ENCODE assay signal across 1 cellular context in the genomic region with DNA sequence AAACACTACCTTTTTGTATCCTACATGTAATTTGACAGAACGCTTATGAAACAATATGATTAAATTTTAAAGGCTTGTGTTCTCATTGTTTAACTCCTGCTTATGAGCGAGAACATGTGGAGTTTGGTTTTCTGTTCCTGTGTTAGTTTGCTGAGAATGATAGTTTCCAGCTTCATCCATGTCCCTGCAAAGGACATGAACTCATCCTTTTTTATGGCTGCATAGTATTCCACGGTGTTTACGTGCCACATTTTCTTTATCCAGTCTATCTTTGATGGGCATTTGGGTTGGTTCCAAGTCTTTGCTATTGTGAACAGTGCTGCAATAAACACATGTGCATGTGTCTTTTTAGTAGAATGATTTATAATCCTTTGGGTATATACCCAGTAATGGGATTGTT. TPM values are rescaled to one million over a fixed set of nuclear protein-coding genes. Genes with fewer than 3 reads are reported as not detected.
"Had no signal": no experiment of that assay in that cellular context is flagged by ENCODE, and none has a peak within 500 bp of the region (broad histone marks: within the 10 kb centered on the region; RNA-seq: fewer than 3 reads in every experiment).

No MANE protein-coding gene starts in this region.

RNA-seq across cellular contexts. Expression of gene CPED1, which starts 16.5 kb away (rescaled TPM):
- total RNA-seq: MCF 10A had no signal
